8 cellular contexts compared by ENCODE assay signal in the genomic region with DNA sequence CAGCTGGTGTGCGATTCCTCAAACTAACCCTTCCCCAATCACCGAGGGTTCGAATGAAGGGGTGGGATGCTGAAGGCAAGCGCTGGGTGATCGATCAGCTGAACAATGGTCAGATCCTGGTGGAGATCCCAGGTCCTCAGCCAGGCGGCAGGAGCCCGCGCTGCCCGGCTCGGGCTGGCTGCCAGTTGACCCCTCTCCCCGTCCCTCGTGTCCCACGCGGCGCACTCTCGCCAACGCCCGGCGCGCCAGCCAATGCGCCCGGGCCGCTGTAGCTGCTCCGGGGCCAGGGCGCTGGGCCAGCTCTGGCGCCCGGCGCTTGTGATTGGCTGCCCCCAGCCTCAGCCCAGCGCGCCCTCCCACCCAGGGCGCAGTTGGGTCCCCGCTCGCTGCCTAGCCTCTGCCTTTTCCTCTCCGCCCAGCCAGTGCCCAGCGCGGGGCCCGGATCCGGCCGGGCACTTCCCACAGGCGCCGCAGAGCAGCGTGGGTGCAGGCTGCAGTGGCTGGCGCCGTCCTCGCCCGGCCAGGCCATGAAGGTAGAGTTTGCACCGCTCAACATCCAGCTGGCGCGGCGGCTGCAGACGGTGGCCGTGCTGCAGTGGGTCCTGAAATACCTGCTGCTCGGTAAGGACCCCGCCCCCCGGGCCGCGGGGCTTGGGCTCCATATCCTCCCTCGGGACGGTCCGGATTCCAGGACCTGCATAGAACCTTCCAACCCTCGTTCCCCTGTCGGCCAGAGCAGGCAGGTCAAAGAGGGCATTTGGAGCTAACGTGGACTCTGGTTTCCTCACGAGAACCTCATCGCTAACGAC. TPM values are rescaled to one million over a fixed set of nuclear protein-coding genes. Genes with fewer than 3 reads are reported as not detected.
DNase-seq lines count a peak whose midpoint lies in the region; ATAC-seq and TF ChIP-seq lines count a peak whose summit lies in the region.

A gene with protein sequence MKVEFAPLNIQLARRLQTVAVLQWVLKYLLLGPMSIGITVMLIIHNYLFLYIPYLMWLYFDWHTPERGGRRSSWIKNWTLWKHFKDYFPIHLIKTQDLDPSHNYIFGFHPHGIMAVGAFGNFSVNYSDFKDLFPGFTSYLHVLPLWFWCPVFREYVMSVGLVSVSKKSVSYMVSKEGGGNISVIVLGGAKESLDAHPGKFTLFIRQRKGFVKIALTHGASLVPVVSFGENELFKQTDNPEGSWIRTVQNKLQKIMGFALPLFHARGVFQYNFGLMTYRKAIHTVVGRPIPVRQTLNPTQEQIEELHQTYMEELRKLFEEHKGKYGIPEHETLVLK (plus strand): TSS at position 400 of the 809 bp plus-strand sequence. CDS start 128 bp downstream, at position 528.

- no peaks in the 10 kb centered on the region for H3K79me2 ChIP-seq in GM23338 (replicated peaks; ENCODE audit: insufficient read depth)
- H3K79me2 ChIP-seq in MM.1S (ENCODE audit: low read length) = no peaks in the 10 kb centered on the region

- no peaks in the 10 kb centered on the region for H3K36me3 ChIP-seq in GM23338 (ENCODE audit: insufficient read depth)
- no peaks in the 10 kb centered on the region for H3K36me3 ChIP-seq in MM.1S (replicated peaks; ENCODE audit: insufficient read depth, low read length)

- CTCF ChIA-PET in AG04450 (lab: Charles Lee) = interaction anchor here (2.6 kb wide), 1 partner anchor 20 kb away, joined by 11 read pairs; no protein-coding TSS in a partner anchor

- H3K36me3 Mint-ChIP-seq in GM23338 (ENCODE audit: low read depth) (no peaks in the 10 kb centered on the region), neural crest cell (ENCODE audit: low read depth) (no peaks in the 10 kb centered on the region)
- no peaks in the 10 kb centered on the region for H3K36me3 Mint-ChIP-seq in T-helper 2 cell treated with Interferon-gamma antibody and Interleukin-4, amounts not matched to agents 5 μg/mL and 100 μg/mL, for 36 hours (ENCODE audit: low read depth)

- H3K27me3 Mint-ChIP-seq in GM23338 (ENCODE audit: insufficient read depth, low read depth, poor library complexity) (peaks cover 22% of the 10 kb centered on the region), neural crest cell (ENCODE audit: low read depth) (peaks cover 48% of the 10 kb centered on the region)
- H3K27me3 Mint-ChIP-seq in T-helper 2 cell treated with Interferon-gamma antibody and Interleukin-4, amounts not matched to agents 5 μg/mL and 100 μg/mL, for 36 hours (ENCODE audit: low read depth) = peaks cover 71% of the 10 kb centered on the region

- H3K4me3 Mint-ChIP-seq in GM23338 = peak within 1 kb of the TSS; percentile 77
- peak within 1 kb of the TSS; percentile 67 for H3K4me3 Mint-ChIP-seq in T-helper 2 cell treated with Interferon-gamma antibody and Interleukin-4, amounts not matched to agents 5 μg/mL and 100 μg/mL, for 36 hours
- peak within 1 kb of the TSS; percentile 78 for H3K4me3 Mint-ChIP-seq in neural crest cell

- H3K4me2 ChIP-seq in GM23338 (peak within 1 kb of the TSS; percentile 94), MM.1S (ENCODE audit: low read depth, low read length) (no peak within 1 kb of the TSS)

- no peak within 1 kb of the TSS for H3K9ac ChIP-seq in MM.1S (ENCODE audit: low read length)

- H3K27me3 ChIP-seq in AG04450 (ENCODE audit: control insufficient read depth, insufficient read depth, low read length) (peaks cover 22% of the 10 kb centered on the region), GM23338 (ENCODE audit: insufficient read depth) (peaks cover 39% of the 10 kb centered on the region), MM.1S (replicated peaks; ENCODE audit: insufficient read depth, low read length) (no peaks in the 10 kb centered on the region)

- H3K9me3 Mint-ChIP-seq in GM23338 = no peaks in the 10 kb centered on the region; the same call in 2 of the 3 replicates
- H3K9me3 Mint-ChIP-seq in T-helper 2 cell treated with Interferon-gamma antibody and Interleukin-4, amounts not matched to agents 5 μg/mL and 100 μg/mL, for 36 hours = no peaks in the 10 kb centered on the region
- no peaks in the 10 kb centered on the region for H3K9me3 Mint-ChIP-seq in neural crest cell

- H4K20me1 ChIP-seq in GM23338 (replicated peaks; ENCODE audit: insufficient read depth) (no peaks in the 10 kb centered on the region), MM.1S (ENCODE audit: insufficient read depth, low read length) (no peaks in the 10 kb centered on the region)

- DNase-seq in AG04450 (ENCODE audit: low read depth, low spot score) = no peak
- DNase-seq in GM23338 (ENCODE audit: low spot score) = peak; percentile 91
- DNase-seq in T-helper 2 cell treated with Interferon-gamma antibody and Interleukin-4, amounts not matched to agents 5 μg/mL and 100 μg/mL, for 36 hours (ENCODE audit: low spot score) = no peak
- DNase-seq in globus pallidus (ENCODE audit: low spot score) = peak; percentile 51
- DNase-seq in neural crest cell (ENCODE audit: low read depth, low spot score) = peak; percentile 38
- no peak for DNase-seq in NAMALWA (ENCODE audit: low spot score)
- DNase-seq in NK-92 (lab: John Stamatoyannopoulos, UW; ENCODE audit: unreplicated experiment) = no peak
- DNase-seq in MM.1S = no peak

- H3K4me1 Mint-ChIP-seq in GM23338 (peaks cover 5% of the 10 kb centered on the region), neural crest cell (peaks cover 24% of the 10 kb centered on the region)
- peaks cover 5% of the 10 kb centered on the region for H3K4me1 Mint-ChIP-seq in T-helper 2 cell treated with Interferon-gamma antibody and Interleukin-4, amounts not matched to agents 5 μg/mL and 100 μg/mL, for 36 hours (ENCODE audit: low read depth)

- POLR2A ChIA-PET in AG04450 (lab: Yijun Ruan, JAX) = no interaction called here

- H2AFZ ChIP-seq in GM23338 (peak within 1 kb of the TSS; percentile 95), MM.1S (ENCODE audit: low read length) (no peak within 1 kb of the TSS)

- 0 out of 2 replicates have a peak, but pooled peaks cover 3% of the 10 kb centered on the region for H3F3A ChIP-seq in GM23338 (replicated peaks; ENCODE audit: low read depth)
- no peaks in the 10 kb centered on the region for H3F3A ChIP-seq in MM.1S (ENCODE audit: insufficient read depth, low read length)

- H3K9me2 ChIP-seq in GM23338 (ENCODE audit: insufficient read depth) = no peaks in the 10 kb centered on the region
- H3K9me2 ChIP-seq in MM.1S (replicated peaks; ENCODE audit: insufficient read depth, low read length) = no peaks in the 10 kb centered on the region

- H3K9me3 ChIP-seq in AG04450 (ENCODE audit: control insufficient read depth, insufficient read depth, low read length) (no peaks in the 10 kb centered on the region), MM.1S (replicated peaks; ENCODE audit: insufficient read depth, low read length) (no peaks in the 10 kb centered on the region)

- H3K27ac ChIP-seq in AG04450 (ENCODE audit: low read depth, low read length) (no peak within 1 kb of the TSS), GM23338 (ENCODE audit: low read depth) (no peak within 1 kb of the TSS), MM.1S (ENCODE audit: low read length) (no peak within 1 kb of the TSS)

- peak; percentile 97 for ATAC-seq in GM23338

- H3K4me1 ChIP-seq in GM23338 (ENCODE audit: insufficient read depth) = peaks cover 9% of the 10 kb centered on the region; the same call in 1 of the 2 replicates
- no peaks in the 10 kb centered on the region for H3K4me1 ChIP-seq in MM.1S (ENCODE audit: low read length)

- peak within 1 kb of the TSS; percentile 48 for H3K4me3 ChIP-seq in AG04450 (ENCODE audit: low read depth, low read length)
- H3K4me3 ChIP-seq in GM23338 = peak within 1 kb of the TSS; percentile 76
- H3K4me3 ChIP-seq in MM.1S (ENCODE audit: low read length) = no peak within 1 kb of the TSS

- TF ChIP-seq CTCF in AG04450 (IDR thresholded peaks at IDR 0.05; ENCODE audit: low read depth, low read length) (no peak), GM23338 (conservative IDR thresholded peaks at IDR 0.05; ENCODE audit: low read depth in 2 of 2) (peak in 1 of 2 experiments; percentile 30; a peak in 2 of 4 replicates), neural crest cell (conservative IDR thresholded peaks at IDR 0.05) (no peak), MM.1S (IDR thresholded peaks at IDR 0.05; ENCODE audit: low read length) (no peak)

- H3K27ac Mint-ChIP-seq in GM23338 = no peak within 1 kb of the TSS
- H3K27ac Mint-ChIP-seq in T-helper 2 cell treated with Interferon-gamma antibody and Interleukin-4, amounts not matched to agents 5 μg/mL and 100 μg/mL, for 36 hours = no peak within 1 kb of the TSS
- H3K27ac Mint-ChIP-seq in neural crest cell (ENCODE audit: unreplicated experiment) = no peak within 1 kb of the TSS

TF ChIP-seq in GM23338, 12 proteins besides CTCF, POLR2A, EP300 and RAD21 (continues in another document):
- TF ChIP-seq POLR2AphosphoS5 (IDR thresholded peaks at IDR 0.05; ENCODE audit: low read depth) (peak; percentile 77), EZH2phosphoT487 (IDR thresholded peaks at IDR 0.05; ENCODE audit: unreplicated experiment) (no peak)

RNA-seq across cellular contexts. Expression of the gene that starts here (rescaled TPM):
- polyA plus RNA-seq in AG04450 (2011; rRNA removed) (not detected in 2 replicates), GM23338 (2016; fragmentation: Nextera tagmentation; extraction: Ambion mirVana) (0.63 and 0.86 TPM in 2 replicates)
- polyA minus RNA-seq in AG04450 (2011; rRNA and poly(A)+ RNA removed) = not detected in 2 replicates
- 0.89 and 0.94 TPM in 2 replicates for total RNA-seq in GM23338 (2014; rRNA removed; shearing (Covaris generic))
- 0.30 TPM in 1 of 2 replicates, not detected in the other for total RNA-seq in neural crest cell

Comparison
In these comparisons a context has a peak if more than half of its experiments do, and no peak if none do; other contexts are left out.
1. Peak in DNase-seq, ATAC-seq, H3K4me3 ChIP-seq and H3K4me2 ChIP-seq in GM23338; RNA of the gene not detected or under 1 TPM.
2. Peak in DNase-seq in neural crest cell; RNA of the gene not detected or under 1 TPM.